ENCODE assay signal across 8 cellular contexts in the genomic region with DNA sequence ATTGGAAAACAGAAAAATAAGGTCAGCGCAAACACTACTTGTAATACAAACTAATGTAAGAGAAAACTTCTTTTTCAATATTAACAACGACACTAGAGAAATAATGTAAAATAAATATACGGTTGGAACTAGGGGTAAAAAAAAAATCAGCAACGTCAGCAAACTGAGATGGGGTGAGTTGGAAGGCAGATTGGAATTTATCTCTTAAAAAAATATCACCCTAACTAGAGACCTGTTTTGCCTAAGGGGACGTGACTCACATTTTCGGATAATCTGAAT. TPM values are rescaled to one million over a fixed set of nuclear protein-coding genes. Genes with fewer than 3 reads are reported as not detected.
A peak's percentile ranks its signal among the peaks of the same experiment; 100 is the strongest.
DNase-seq lines count a peak whose midpoint lies in the region; ATAC-seq, FAIRE-seq and TF ChIP-seq lines count a peak whose summit lies in the region.

No MANE protein-coding gene starts in this region.

- POLR2A ChIA-PET in A549 (lab: Yijun Ruan, JAX), result no interaction called here

- no peaks in the 10 kb centered on the region for H3K9me3 ChIP-seq in A549
- H3K9me3 ChIP-seq in HUES6 (ENCODE audit: control insufficient read depth, insufficient read depth, low read depth, low read length), result no peaks in the 10 kb centered on the region
- H3K9me3 ChIP-seq in mucosa of descending colon, result no peaks in the 10 kb centered on the region

- H3K4me1 ChIP-seq in A549, result peaks cover 13% of the 10 kb centered on the region; the same call in 2 of the 3 replicates
- H3K4me1 ChIP-seq in HUES6 (ENCODE audit: control insufficient read depth, insufficient read depth, low read length), result peaks cover 21% of the 10 kb centered on the region
- H3K4me1 ChIP-seq in mucosa of descending colon (ENCODE audit: low read depth), result peaks cover 5% of the 10 kb centered on the region

- FAIRE-seq in A549 (lab: Jason Lieb, UNC), result no peak

- H3K9ac ChIP-seq in HUES6 (ENCODE audit: low read length), result peak overlapping the region; percentile 81

- CTCF ChIA-PET in A549 (lab: Yijun Ruan, JAX), result interaction anchor here (1.3 kb wide), 2 partner anchors 10 to 68 kb away, joined by 3 to 4 read pairs; no protein-coding TSS in a partner anchor

- peak overlapping the region; percentile 75 for H3K4me2 ChIP-seq in A549

- peak overlapping the region; percentile 97 to 98 for H3K27ac ChIP-seq in A549
- peak overlapping the region; percentile 76; the same call in 1 of the 2 replicates for H3K27ac ChIP-seq in HUES6 (ENCODE audit: low read depth, low read length)

- intact Hi-C loops in mucosa of descending colon (cut with DNase I, micrococcal nuclease), result loop anchor here in 1 of 2 donors (10.0 kb wide), 1 partner anchor 70 kb away; no protein-coding TSS in a partner anchor

- ATAC-seq in A549 (no peak), mucosa of descending colon (no peak), HG03045 (IDR thresholded peaks at IDR 0.05; ENCODE audit: unreplicated experiment) (no peak)

- peaks cover 5% of the 10 kb centered on the region; the same call in 1 of the 2 replicates for H3K27me3 ChIP-seq in HUES6 (ENCODE audit: control insufficient read depth, insufficient read depth, low read length)

- peak overlapping the region; percentile 83 for H3K4me3 ChIP-seq in A549
- peak overlapping the region; percentile 97 for H3K4me3 ChIP-seq in HUES6 (ENCODE audit: low read depth, low read length)
- H3K4me3 ChIP-seq in cardiac fibroblast (replicated peaks in 1 of 2; ENCODE audit: low read depth in 2 of 2, low read length in 2 of 2), result peak overlapping the region; percentile 88 to 93
- peak overlapping the region; percentile 35 for H3K4me3 ChIP-seq in mucosa of descending colon

- H3K36me3 ChIP-seq in HUES6 (ENCODE audit: control insufficient read depth, insufficient read depth, low read length) (no peaks in the 10 kb centered on the region), mucosa of descending colon (ENCODE audit: low read depth) (no peaks in the 10 kb centered on the region)

- WGBS in A549 (ENCODE audit: missing lambda C conversion rate), result 3% methylated on average over 6 of the region's 6 CpGs

- TF ChIP-seq POLR2A in A549 (IDR thresholded peaks at IDR 0.05; ENCODE audit: low read length), result no peak

- no peak for TF ChIP-seq RAD21 in A549 (conservative IDR thresholded peaks at IDR 0.05 in 1 of 2, IDR thresholded peaks at IDR 0.05 in 1 of 2)

- TF ChIP-seq EP300 in A549 (IDR thresholded peaks at IDR 0.05), result no peak

- DNase-seq in A549 (ENCODE audit: low read depth in 1 of 2, low spot score in 1 of 2), result no peak
- no peak for DNase-seq in cardiac fibroblast (ENCODE audit: low read depth in 2 of 2)
- no peak for DNase-seq in mucosa of descending colon
- no peak for DNase-seq in iPS-NIHi11 (ENCODE audit: low spot score)
- no peak for DNase-seq in GM19240 (ENCODE audit: insufficient read length, low spot score)
- DNase-seq in NCI-H187 treated with DMSO at 0.1 percent for 48 hours (lab: John Stamatoyannopoulos, UW), result no peak

- TF ChIP-seq CTCF in A549 (IDR thresholded peaks at IDR 0.05) (no peak), cardiac fibroblast (IDR thresholded peaks at IDR 0.05; ENCODE audit: low read depth, low read length) (no peak), mucosa of descending colon (IDR thresholded peaks at IDR 0.05) (no peak)

TF ChIP-seq in A549, 52 proteins besides CTCF, POLR2A, EP300 and RAD21:
- TF ChIP-seq, protein P1, sequence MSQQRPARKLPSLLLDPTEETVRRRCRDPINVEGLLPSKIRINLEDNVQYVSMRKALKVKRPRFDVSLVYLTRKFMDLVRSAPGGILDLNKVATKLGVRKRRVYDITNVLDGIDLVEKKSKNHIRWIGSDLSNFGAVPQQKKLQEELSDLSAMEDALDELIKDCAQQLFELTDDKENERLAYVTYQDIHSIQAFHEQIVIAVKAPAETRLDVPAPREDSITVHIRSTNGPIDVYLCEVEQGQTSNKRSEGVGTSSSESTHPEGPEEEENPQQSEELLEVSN (IDR thresholded peaks at IDR 0.05; ENCODE audit: borderline replicate concordance, low read depth), result 0 out of 2 replicates have a peak, but pooled peaks have one; percentile 16
- TF ChIP-seq ESRRA (IDR thresholded peaks at IDR 0.05; ENCODE audit: borderline replicate concordance, low read length) (no peak), HOXA7 (CRISPR knock-in tag; IDR thresholded peaks at IDR 0.05) (no peak), FOXS1 (CRISPR knock-in tag; IDR thresholded peaks at IDR 0.05) (no peak), FOSB (CRISPR knock-in tag; IDR thresholded peaks at IDR 0.05) (no peak), PHF8 (IDR thresholded peaks at IDR 0.05; ENCODE audit: borderline replicate concordance, low read depth) (no peak), KDM1A (IDR thresholded peaks at IDR 0.05; ENCODE audit: low read depth) (no peak), MAFK (IDR thresholded peaks at IDR 0.05; ENCODE audit: partially characterized antibody) (peak; percentile 98), NFE2L2 (conservative IDR thresholded peaks at IDR 0.05; ENCODE audit: low read length) (no peak), ZC3H11A (IDR thresholded peaks at IDR 0.05) (no peak), HDAC2 (IDR thresholded peaks at IDR 0.05) (no peak)

RNA-seq across cellular contexts. Expression of gene UTRN, which starts 0.7 kb away (rescaled TPM):
- polyA plus RNA-seq in A549 (2011; rRNA removed) (20.8 and 30.6 TPM in 2 replicates), A549 (2017; fragmentation: RNase III; extraction: RNeasy Plus Mini Kit Qiagen cat#74134 plus additional on column Dnase treatment) (10.6 to 11.3 TPM (median 11.2 TPM) in 3 replicates)
- polyA plus RNA-seq in A549 (2012; cell fraction: cytosol; rRNA removed), result 3.5 TPM in 2 replicates
- 5.8 and 9.8 TPM in 2 replicates for polyA plus RNA-seq in A549 (2012; cell fraction: nucleus; rRNA removed)
- 34.9 and 37.7 TPM in 2 replicates for polyA minus RNA-seq in A549 (2011; rRNA and poly(A)+ RNA removed)
- 100 to 1,000 TPM in 1 of 3 donors, 10 to 100 TPM in 2; 88.9 to 107 (median 94.0) TPM for total RNA-seq in mucosa of descending colon

Comparison
In these comparisons a context has a peak if more than half of its experiments do, and no peak if none do; other contexts are left out.
1. H3K4me3 ChIP-seq: peak in every context shown above with its lines; median percentile 97 in HUES6; 90 in cardiac fibroblast; 83 in A549; 35 in mucosa of descending colon.